ENCODE assay signal across 21 cellular contexts in genomic region chr20:63822276-63822696, GRCh38. TPM values are rescaled to one million over a fixed set of nuclear protein-coding genes. Genes with fewer than 3 reads are reported as not detected.
A peak's percentile ranks its signal among the peaks of the same experiment; 100 is the strongest.
DNase-seq lines count a peak whose midpoint lies in the region; ATAC-seq and TF ChIP-seq lines count a peak whose summit lies in the region.
"Had no signal": no experiment of that assay in that cellular context is flagged by ENCODE, and none has a peak within 500 bp of the region (broad histone marks: within the 10 kb centered on the region; RNA-seq: fewer than 3 reads in every experiment).

No MANE protein-coding gene starts in this region.

- DNase-seq in G401 (ENCODE audit: low spot score) = peak; percentile 74
- peak; percentile 56 for DNase-seq in NOMO-1 treated with DMSO at 0.1 percent for 48 hours (lab: John Stamatoyannopoulos, UW; ENCODE audit: unreplicated experiment)
- DNase-seq in choroid plexus epithelial cell (ENCODE audit: low read depth) = peak; percentile 37
- peak; percentile 64 for DNase-seq in lower lobe of right lung
- no peak for DNase-seq in mesenchymal stem cell
- DNase-seq in occipital lobe (lab: John Stamatoyannopoulos, UW) = no peak
- DNase-seq: activated CD4-positive, alpha-beta T cell treated with anti-CD3 and anti-CD28 coated beads for 4 hours; activated effector memory CD4-positive, alpha-beta T cell treated with anti-CD3 and anti-CD28 coated beads, Interleukin-2, amount 50 U/mL, for 16 hours; amniotic stem cell; NCI-H1417; NCI-H2171; NCI-H748 treated with DMSO at 0.1 percent for 48 hours; ovary; SHP77 treated with DMSO at 0.1 percent for 48 hours; stimulated activated CD4-positive, alpha-beta T cell treated with anti-CD3 and anti-CD28 coated beads, Interleukin-4, amount 100 ng/mL, for 4 hours; stimulated activated CD8-positive, alpha-beta memory T cell treated with anti-CD3 and anti-CD28 coated beads, Interleukin-4, amount 100 ng/mL, for 48 hours had no signal

- H3K4me3 ChIP-seq in choroid plexus epithelial cell (ENCODE audit: low read depth, low read length) = no peak overlapping the region
- no peak overlapping the region for H3K4me3 ChIP-seq in lower lobe of right lung
- no peak overlapping the region for H3K4me3 ChIP-seq in mesenchymal stem cell (ENCODE audit: insufficient read depth in 1 of 2, low read depth in 1 of 2, low read length in 2 of 2)
- H3K4me3 ChIP-seq: ovary, suprapubic skin had no signal

- H3K27me3 ChIP-seq in lower lobe of right lung (ENCODE audit: low read depth) = no peaks in the 10 kb centered on the region
- H3K27me3 ChIP-seq in mesenchymal stem cell (ENCODE audit: control insufficient read depth in 1 of 2, insufficient read depth in 1 of 2, low read length in 2 of 2) = peaks cover 0 to 55% of the 10 kb centered on the region in 2 experiments
- H3K27me3 ChIP-seq: ovary, suprapubic skin had no signal

- no peak overlapping the region for H2AK5ac ChIP-seq in mesenchymal stem cell (ENCODE audit: low read length, severe bottlenecking)

- H3K4ac ChIP-seq in mesenchymal stem cell (ENCODE audit: low read depth in 1 of 2, low read length in 2 of 2) = no peak overlapping the region

- no peak overlapping the region for H3K9ac ChIP-seq in mesenchymal stem cell (ENCODE audit: low read length)

- TF ChIP-seq CTCF in choroid plexus epithelial cell (conservative IDR thresholded peaks at IDR 0.05; ENCODE audit: low read depth, low read length) = no peak
- no peak for TF ChIP-seq CTCF in lower lobe of right lung (IDR thresholded peaks at IDR 0.05)

- peak; percentile 72 to 77 for ATAC-seq in lower lobe of right lung
- no peak for ATAC-seq in HG02852 (IDR thresholded peaks at IDR 0.05; ENCODE audit: unreplicated experiment)
- ATAC-seq in GM18873 (IDR thresholded peaks at IDR 0.05; ENCODE audit: low FRiP score, unreplicated experiment) = no peak

- intact Hi-C loops in lower lobe of right lung (cut with DNase I) = no loop called here

- in situ Hi-C loops in G401 (cut with HindIII; ENCODE audit: low sequenced_read_pairs) = no loop called here

- no peak overlapping the region for H3K18ac ChIP-seq in mesenchymal stem cell (ENCODE audit: low read depth in 1 of 2, low read length in 2 of 2)

- no peak overlapping the region for H2AFZ ChIP-seq in mesenchymal stem cell (ENCODE audit: low read depth, low read length)

- no peak overlapping the region for H2BK15ac ChIP-seq in mesenchymal stem cell (ENCODE audit: low read depth, poor library complexity, severe bottlenecking)

- no peaks in the 10 kb centered on the region for H3K36me3 ChIP-seq in lower lobe of right lung
- peaks cover 0 to 16% of the 10 kb centered on the region in 2 experiments for H3K36me3 ChIP-seq in mesenchymal stem cell (ENCODE audit: control insufficient read depth in 1 of 2, insufficient read depth in 2 of 2, low read depth in 1 of 2, low read length in 2 of 2)
- H3K36me3 ChIP-seq: ovary, suprapubic skin had no signal

- 88% methylated on average over 15 of the region's 15 CpGs for WGBS in mesenchymal stem cell

- H3K23ac ChIP-seq in mesenchymal stem cell (ENCODE audit: low read length in 2 of 2) = no peak overlapping the region

- H4K91ac ChIP-seq in mesenchymal stem cell (ENCODE audit: low read length) = no peak overlapping the region

- no peak overlapping the region for H2BK5ac ChIP-seq in mesenchymal stem cell (ENCODE audit: low read depth, low read length, poor library complexity, severe bottlenecking)

- H2BK120ac ChIP-seq in mesenchymal stem cell (ENCODE audit: low read depth, low read length) = no peak overlapping the region

- H4K8ac ChIP-seq in mesenchymal stem cell (ENCODE audit: low read length) = no peak overlapping the region

- H3K14ac ChIP-seq in mesenchymal stem cell (ENCODE audit: low read length in 2 of 2) = no peak overlapping the region

- no peak overlapping the region for H3K27ac ChIP-seq in lower lobe of right lung
- no peak overlapping the region for H3K27ac ChIP-seq in mesenchymal stem cell (ENCODE audit: low read length, poor library complexity, severe bottlenecking)
- H3K27ac ChIP-seq: ovary, suprapubic skin had no signal

- H3K9me3 ChIP-seq in lower lobe of right lung = no peaks in the 10 kb centered on the region
- no peaks in the 10 kb centered on the region for H3K9me3 ChIP-seq in mesenchymal stem cell (ENCODE audit: control insufficient read depth, low read length)
- H3K9me3 ChIP-seq: ovary, suprapubic skin had no signal

- no peak overlapping the region for H3K4me2 ChIP-seq in mesenchymal stem cell (ENCODE audit: low read length, poor library complexity, severe bottlenecking)

- peaks cover 32% of the 10 kb centered on the region for H3K79me1 ChIP-seq in mesenchymal stem cell (replicated peaks; ENCODE audit: low read length, poor library complexity, severe bottlenecking)

- H2BK12ac ChIP-seq in mesenchymal stem cell (ENCODE audit: low read length in 2 of 2) = no peak overlapping the region

- peaks cover 14% of the 10 kb centered on the region for H3K4me1 ChIP-seq in lower lobe of right lung
- H3K4me1 ChIP-seq in mesenchymal stem cell (ENCODE audit: control insufficient read depth, insufficient read depth, low read depth, low read length) = peaks cover 13% of the 10 kb centered on the region

RNA-seq across cellular contexts. Expression of gene ZBTB46, which starts 8.8 kb away (rescaled TPM):
- 39.7 and 42.5 TPM in 2 replicates for total RNA-seq in G401 (2014; rRNA removed; shearing (Covaris generic))
- total RNA-seq in lower lobe of right lung = 9.9 TPM
- polyA plus RNA-seq in mesenchymal stem cell (2013, experiment 1 of 2) = 3.8 TPM
- polyA plus RNA-seq in mesenchymal stem cell (2013, experiment 2 of 2) = 3.9 TPM
- total RNA-seq in occipital lobe = 21.5 TPM

RNA-seq across cellular contexts. Expression of gene ABHD16B, which starts 39.0 kb away (rescaled TPM):
- 0.74 TPM in 1 of 2 replicates, not detected in the other for total RNA-seq in G401 (2014; rRNA removed; shearing (Covaris generic))
- not detected for total RNA-seq in lower lobe of right lung
- polyA plus RNA-seq in mesenchymal stem cell (2013, experiment 1 of 2) = not detected
- polyA plus RNA-seq in mesenchymal stem cell (2013, experiment 2 of 2) = not detected
- total RNA-seq in occipital lobe = not detected
- total RNA-seq: ovary, skeletal muscle tissue, suprapubic skin had no signal
- polyA plus RNA-seq: AG04450 had no signal

RNA-seq across cellular contexts. Expression of gene TPD52L2, which starts 42.8 kb away (rescaled TPM):
- 129 and 141 TPM in 2 replicates for total RNA-seq in G401 (2014; rRNA removed; shearing (Covaris generic))
- total RNA-seq in lower lobe of right lung (76.9 TPM), occipital lobe (20.3 TPM)
- polyA plus RNA-seq in mesenchymal stem cell (2013, experiment 1 of 2) = 124 TPM
- 125 TPM for polyA plus RNA-seq in mesenchymal stem cell (2013, experiment 2 of 2)

Comparison
In these comparisons a context has a peak if more than half of its experiments do, and no peak if none do; other contexts are left out.
1. DNase-seq: peak in G401 (single experiment), NOMO-1 treated with DMSO at 0.1 percent for 48 hours (single experiment), choroid plexus epithelial cell (single experiment) and lower lobe of right lung (single experiment); none in mesenchymal stem cell (single experiment) and occipital lobe (single experiment).
2. ATAC-seq: peak in lower lobe of right lung (2 of 2); none in HG02852 (single experiment) and GM18873 (single experiment).